ENCODE assay signal across 8 cellular contexts in genomic region chr15:41557673-41558399, GRCh38. TPM values are rescaled to one million over a fixed set of nuclear protein-coding genes. Genes with fewer than 3 reads are reported as not detected.
DNase-seq lines count a peak whose midpoint lies in the region; ATAC-seq, FAIRE-seq and TF ChIP-seq lines count a peak whose summit lies in the region.

No MANE protein-coding gene starts in this region.

- peaks cover 9% of the 10 kb centered on the region for H3F3A ChIP-seq in GM23338 (replicated peaks; ENCODE audit: low read depth)

- intact Hi-C loops in kidney (cut with DNase I) = no loop called here

- TF ChIP-seq CTCF in GM23338 (conservative IDR thresholded peaks at IDR 0.05; ENCODE audit: low read depth in 2 of 2) (peak; percentile 93 to 100), kidney (IDR thresholded peaks at IDR 0.05; ENCODE audit: borderline replicate concordance, extremely low read depth, insufficient read depth) (peak; percentile 67)

- peaks cover 17% of the 10 kb centered on the region for H3K79me2 ChIP-seq in GM23338 (replicated peaks; ENCODE audit: insufficient read depth)

- H3K4me2 ChIP-seq in GM23338 = peak overlapping the region; percentile 100

- peaks cover 4% of the 10 kb centered on the region; the same call in 1 of the 2 replicates for H3K27me3 ChIP-seq in GM23338 (ENCODE audit: insufficient read depth)

- peaks cover 44% of the 10 kb centered on the region for H3K4me1 Mint-ChIP-seq in GM23338

- H3K9me3 ChIP-seq in kidney (ENCODE audit: control insufficient read depth in 1 of 2, low read length in 2 of 2) = no peaks in the 10 kb centered on the region

- H3K27ac Mint-ChIP-seq in GM23338 = peak overlapping the region; percentile 56

- ATAC-seq in GM23338 = peak; percentile 69

- no peak overlapping the region for H3K9ac ChIP-seq in kidney (ENCODE audit: low read length in 2 of 2)

- H3K36me3 Mint-ChIP-seq in GM23338 (ENCODE audit: low read depth) = peaks cover 19% of the 10 kb centered on the region

- DNase-seq in CD1c-positive myeloid dendritic cell (ENCODE audit: extremely low spot score) = peak; percentile 66
- peak; percentile 90 for DNase-seq in GM23338 (ENCODE audit: low spot score)
- peak; percentile 78 for DNase-seq in NCI-H2227 treated with DMSO at 0.1 percent for 48 hours (lab: John Stamatoyannopoulos, UW)
- peak; percentile 61 for DNase-seq in activated CD4-positive, CD25-positive, alpha-beta regulatory T cell treated with anti-CD3 and anti-CD28 coated beads, Interleukin-2, amount 50 U/mL, for 16 hours (ENCODE audit: low read depth, low spot score)
- DNase-seq in central memory CD4-positive, alpha-beta T cell = peak; percentile 81
- peak; percentile 89 for DNase-seq in kidney
- peak; percentile 61 for DNase-seq in stimulated activated CD4-positive, alpha-beta T cell treated with anti-CD3 and anti-CD28 coated beads, Interleukin-15, amount 100 ng/mL, for 48 hours (ENCODE audit: low read depth in 2 of 2)
- DNase-seq in DMS153 treated with DMSO at 0.1 percent for 48 hours (lab: John Stamatoyannopoulos, UW; ENCODE audit: unreplicated experiment) = no peak

- no peaks in the 10 kb centered on the region; the same call in 1 of the 2 replicates for H4K20me1 ChIP-seq in GM23338 (replicated peaks; ENCODE audit: insufficient read depth)

- H3K27ac ChIP-seq in GM23338 (ENCODE audit: low read depth) (peak overlapping the region; percentile 91), kidney (ENCODE audit: low read depth in 2 of 2, low read length in 2 of 2) (no peak overlapping the region)

- H3K9me2 ChIP-seq in GM23338 (ENCODE audit: insufficient read depth) = no peaks in the 10 kb centered on the region

- H2AFZ ChIP-seq in GM23338 = peak overlapping the region; percentile 86; the same call in 1 of the 2 replicates

- H3K27me3 Mint-ChIP-seq in GM23338 (ENCODE audit: insufficient read depth, low read depth, poor library complexity) = peaks cover 15% of the 10 kb centered on the region

- no peak for FAIRE-seq in kidney (lab: Jason Lieb, UNC)

- no peaks in the 10 kb centered on the region; the same call in 2 of the 3 replicates for H3K9me3 Mint-ChIP-seq in GM23338

- peak overlapping the region; percentile 94 for H3K4me3 ChIP-seq in GM23338
- peak overlapping the region in 1 of 2 donors; percentile 39 for H3K4me3 ChIP-seq in kidney (ENCODE audit: low read length in 2 of 2)

- no peaks in the 10 kb centered on the region for H3K36me3 ChIP-seq in GM23338 (ENCODE audit: insufficient read depth)
- H3K36me3 ChIP-seq in kidney (ENCODE audit: control insufficient read depth in 1 of 2, insufficient read depth in 2 of 2, low read length in 2 of 2) = no peaks in the 10 kb centered on the region

- peak overlapping the region; percentile 80 for H3K4me3 Mint-ChIP-seq in GM23338

- H3K4me1 ChIP-seq in GM23338 (ENCODE audit: insufficient read depth) (peaks cover 41% of the 10 kb centered on the region), kidney (ENCODE audit: control insufficient read depth in 1 of 2, insufficient read depth in 1 of 2, low read depth in 1 of 2, low read length in 2 of 2) (peaks cover 0 to 12% of the 10 kb centered on the region in 2 donors)

TF ChIP-seq in GM23338, 12 proteins besides CTCF, POLR2A, EP300 and RAD21:
- TF ChIP-seq CREB1 (CRISPR knock-in tag; IDR thresholded peaks at IDR 0.05; ENCODE audit: low read depth) (no peak), POLR2AphosphoS5 (IDR thresholded peaks at IDR 0.05; ENCODE audit: low read depth) (peak; percentile 27; the same call in 1 of the 2 replicates)
TF ChIP-seq in GM23338: peak in this region for 1.

RNA-seq across cellular contexts. Expression of gene TYRO3, which starts 1.2 kb away (rescaled TPM):
- 56.4 and 61.0 TPM in 2 replicates for total RNA-seq in GM23338 (2014; rRNA removed; shearing (Covaris generic))
- polyA plus RNA-seq in GM23338 (2016; fragmentation: Nextera tagmentation; extraction: Ambion mirVana) = 32.1 and 32.6 TPM in 2 replicates
- 2.5 TPM for total RNA-seq in kidney
- 46.5 TPM for polyA plus RNA-seq in kidney (ENCODE audit: insufficient read depth, low read depth, low replicate concordance)

RNA-seq across cellular contexts. Expression of gene RPAP1, which starts 13.8 kb away (rescaled TPM):
- total RNA-seq in GM23338 (2014; rRNA removed; shearing (Covaris generic)) = 47.1 and 69.0 TPM in 2 replicates
- polyA plus RNA-seq in GM23338 (2016; fragmentation: Nextera tagmentation; extraction: Ambion mirVana) (40.1 and 42.3 TPM in 2 replicates), kidney (ENCODE audit: insufficient read depth, low read depth, low replicate concordance) (8.0 TPM)
- total RNA-seq in kidney = 35.4 TPM

RNA-seq across cellular contexts. Expression of gene LTK, which starts 44.2 kb away (rescaled TPM):
- 0.14 TPM in 1 of 2 replicates, not detected in the other for total RNA-seq in GM23338 (2014; rRNA removed; shearing (Covaris generic))
- 0.40 TPM in 1 of 2 replicates, not detected in the other for polyA plus RNA-seq in GM23338 (2016; fragmentation: Nextera tagmentation; extraction: Ambion mirVana)
- total RNA-seq in kidney = 0.91 TPM
- 6.7 TPM for polyA plus RNA-seq in kidney (ENCODE audit: insufficient read depth, low read depth, low replicate concordance)

Comparison
In these comparisons a context has a peak if more than half of its experiments do, and no peak if none do; other contexts are left out.
1. RNA of gene TYRO3, which starts 1.2 kb away (total RNA-seq): 56.4 to 61.0 TPM in GM23338; 2.5 TPM in kidney (single experiment); every median in the first group is over 10 times any median in the second.